Comparison of ENCODE assay signal across 7 cellular contexts in the genomic region with DNA sequence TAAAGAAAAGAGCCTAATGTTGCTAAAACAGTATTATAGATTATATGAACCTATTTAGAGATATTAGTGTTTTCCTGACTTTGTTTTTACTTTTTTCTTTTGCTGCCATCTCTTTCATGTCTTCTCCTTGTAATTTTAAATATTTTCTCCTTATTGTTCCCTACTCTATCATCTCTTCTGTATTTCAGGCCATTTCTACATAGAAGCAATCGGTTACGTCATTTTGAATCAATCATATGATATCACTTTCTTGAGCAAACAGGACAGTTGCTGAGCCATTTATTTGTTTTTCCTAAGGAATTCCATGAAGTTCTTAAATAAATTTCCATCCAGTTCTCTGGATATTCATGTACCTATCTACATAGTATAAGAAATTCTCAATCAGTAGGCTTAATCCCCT.
"Had no signal": no experiment of that assay in that cellular context is flagged by ENCODE, and none has a peak within 500 bp of the region (broad histone marks: within the 10 kb centered on the region; RNA-seq: fewer than 3 reads in every experiment).

No MANE protein-coding gene starts in this region.

- FAIRE-seq: HTR-8/SVneo, K562 had no signal

- H3K4me3 ChIP-seq: K562 had no signal

- DNase-seq: IMR-90, KBM-7, KG1 had no signal

- H3K27ac ChIP-seq: HL-60, KMS-11 had no signal

- H3K4me2 ChIP-seq: KMS-11 had no signal

- H3K9ac ChIP-seq: KMS-11 had no signal

- ATAC-seq: K562 had no signal
